8 cellular contexts compared by ENCODE assay signal in the genomic region with DNA sequence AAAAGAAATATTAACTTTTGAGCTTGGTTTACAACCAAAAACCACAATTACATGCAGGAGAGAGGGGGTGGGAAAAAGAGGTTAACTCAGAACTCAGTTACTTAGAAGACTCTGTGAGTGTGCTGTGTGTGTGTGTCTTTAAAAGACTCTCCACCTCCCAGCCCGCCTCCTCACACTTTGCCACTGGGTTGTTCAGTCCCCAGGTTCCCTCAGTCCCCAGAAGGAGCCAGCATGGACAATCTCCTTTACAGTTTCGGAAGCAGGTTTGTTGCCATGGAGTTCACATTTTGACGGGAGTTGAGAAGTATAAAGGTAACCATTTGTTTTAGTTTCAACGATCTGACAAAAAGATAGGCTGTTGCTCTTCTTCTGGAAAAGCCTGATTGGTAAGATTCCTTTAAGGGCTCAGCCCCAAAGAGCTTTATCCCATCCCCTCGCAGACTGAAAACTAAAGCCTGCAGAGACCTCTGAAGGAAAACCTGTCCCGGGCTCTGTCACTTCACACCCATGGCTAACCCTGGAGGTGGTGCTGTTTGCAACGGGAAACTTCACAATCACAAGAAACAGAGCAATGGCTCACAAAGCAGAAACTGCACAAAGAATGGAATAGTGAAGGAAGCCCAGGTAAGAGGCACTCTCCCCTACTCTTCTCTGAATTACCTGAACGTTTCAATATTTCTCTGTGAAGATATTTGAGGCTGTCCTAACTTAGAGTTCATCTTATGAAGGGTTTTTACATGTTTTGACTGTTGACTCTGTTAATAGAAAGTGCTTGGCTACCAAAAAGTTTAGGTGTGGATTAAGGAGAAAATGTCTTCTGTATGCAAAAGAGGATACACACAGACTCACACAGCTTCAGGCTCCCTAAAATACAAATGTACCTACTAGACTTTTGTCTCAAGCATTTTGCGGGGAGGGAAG. TPM values are rescaled to one million over a fixed set of nuclear protein-coding genes. Genes with fewer than 3 reads are reported as not detected.
DNase-seq lines count a peak whose midpoint lies in the region; ATAC-seq, FAIRE-seq and TF ChIP-seq lines count a peak whose summit lies in the region.

A gene (plus strand): TSS at position 212 of the 921 bp plus-strand sequence. CDS start 296 bp downstream, at position 508.

- peaks cover 25% of the 10 kb centered on the region for H3K4me1 Mint-ChIP-seq in CD8-positive, alpha-beta T cell (ENCODE audit: low read depth)
- H3K4me1 Mint-ChIP-seq in stimulated activated memory B cell treated with anti-CD40 and anti-IgM and Interleukin-4, amounts not matched to agents 10 μg/mL and 1 μg/mL and 100 μg/mL, for 72 hours, result peaks cover 20% of the 10 kb centered on the region

- peak within 1 kb of the TSS; percentile 49 for H3K9ac ChIP-seq in keratinocyte (ENCODE audit: control insufficient read depth, extremely low read depth, insufficient read depth, low read length)

- no peak within 1 kb of the TSS for H3K27ac ChIP-seq in CD8-positive, alpha-beta T cell (ENCODE audit: low read depth, low read length)
- peak within 1 kb of the TSS; percentile 38 for H3K27ac ChIP-seq in keratinocyte (ENCODE audit: control insufficient read depth, insufficient read depth, low read length)

- peak within 1 kb of the TSS; percentile 93 for H3K4me2 ChIP-seq in keratinocyte (ENCODE audit: control insufficient read depth, extremely low read depth, insufficient read depth, low read depth, low read length)

- no peak for ATAC-seq in CD8-positive, alpha-beta T cell
- peak; percentile 34 for ATAC-seq in GM19463 (IDR thresholded peaks at IDR 0.05; ENCODE audit: unreplicated experiment)
- ATAC-seq in HG03521 (IDR thresholded peaks at IDR 0.05; ENCODE audit: unreplicated experiment), result peak; percentile 31
- ATAC-seq in stimulated activated memory B cell treated with anti-CD40 and anti-IgM and Interleukin-4, amounts not matched to agents 10 μg/mL and 1 μg/mL and 100 μg/mL, for 72 hours, result peak; percentile 50
- ATAC-seq in HG03097 (IDR thresholded peaks at IDR 0.05; ENCODE audit: low FRiP score, unreplicated experiment), result no peak

- H3K36me3 Mint-ChIP-seq in CD8-positive, alpha-beta T cell, result no peaks in the 10 kb centered on the region
- no peaks in the 10 kb centered on the region for H3K36me3 Mint-ChIP-seq in stimulated activated memory B cell treated with anti-CD40 and anti-IgM and Interleukin-4, amounts not matched to agents 10 μg/mL and 1 μg/mL and 100 μg/mL, for 72 hours

- POLR2A ChIA-PET in CD8-positive, alpha-beta T cell (lab: Charles Lee), result no interaction called here

- peak; percentile 63 for FAIRE-seq in keratinocyte (lab: Jason Lieb, UNC)
- no peak for FAIRE-seq in HTR-8/SVneo (lab: Jason Lieb, UNC)

- no peaks in the 10 kb centered on the region for H3K9me1 ChIP-seq in keratinocyte (ENCODE audit: control insufficient read depth, extremely low read depth, insufficient read depth, low read length)

- CTCF ChIA-PET in CD8-positive, alpha-beta T cell (lab: Charles Lee), result no interaction called here

- no peaks in the 10 kb centered on the region for H3K27me3 ChIP-seq in CD8-positive, alpha-beta T cell (ENCODE audit: insufficient read depth, low read length)
- H3K27me3 ChIP-seq in keratinocyte (ENCODE audit: control insufficient read depth, extremely low read depth, insufficient read depth, low read length), result no peaks in the 10 kb centered on the region

- H3K79me2 ChIP-seq in keratinocyte (ENCODE audit: control insufficient read depth, insufficient read depth, low read length), result no peaks in the 10 kb centered on the region

- TF ChIP-seq CTCF in CD8-positive, alpha-beta T cell (IDR thresholded peaks at IDR 0.05), result no peak
- TF ChIP-seq CTCF in keratinocyte (optimal IDR thresholded peaks at IDR 0.05 in 1 of 3, IDR thresholded peaks at IDR 0.05 in 1 of 3, conservative IDR thresholded peaks at IDR 0.05 in 1 of 3; ENCODE audit: extremely low read depth in 1 of 3, insufficient read depth in 2 of 3, low read length in 3 of 3), result peak in 2 of 3 experiments; percentile 12 to 30

- no peaks in the 10 kb centered on the region for H3K9me3 ChIP-seq in CD8-positive, alpha-beta T cell (ENCODE audit: low read length)
- no peaks in the 10 kb centered on the region for H3K9me3 ChIP-seq in keratinocyte (ENCODE audit: control insufficient read depth, low read depth, low read length)

- peak within 1 kb of the TSS; percentile 61 for H3K27ac Mint-ChIP-seq in CD8-positive, alpha-beta T cell
- no peak within 1 kb of the TSS for H3K27ac Mint-ChIP-seq in stimulated activated memory B cell treated with anti-CD40 and anti-IgM and Interleukin-4, amounts not matched to agents 10 μg/mL and 1 μg/mL and 100 μg/mL, for 72 hours

- intact Hi-C loops in CD8-positive, alpha-beta T cell (cut with DNase I, micrococcal nuclease), result no loop called here

- no peak for DNase-seq in CD8-positive, alpha-beta T cell
- DNase-seq in astrocyte of the hippocampus (ENCODE audit: low read depth, low spot score) (peak; percentile 63), keratinocyte (ENCODE audit: low read depth, low spot score) (no peak), HTR-8/SVneo (ENCODE audit: insufficient read length, low spot score) (no peak)

- H4K20me1 ChIP-seq in keratinocyte (ENCODE audit: control insufficient read depth, extremely low read depth, insufficient read depth, low read length), result no peaks in the 10 kb centered on the region

- H3K4me3 Mint-ChIP-seq in CD8-positive, alpha-beta T cell, result peak within 1 kb of the TSS; percentile 75
- peak within 1 kb of the TSS; percentile 53 for H3K4me3 Mint-ChIP-seq in stimulated activated memory B cell treated with anti-CD40 and anti-IgM and Interleukin-4, amounts not matched to agents 10 μg/mL and 1 μg/mL and 100 μg/mL, for 72 hours

- no peaks in the 10 kb centered on the region for H3K9me3 Mint-ChIP-seq in CD8-positive, alpha-beta T cell
- H3K9me3 Mint-ChIP-seq in stimulated activated memory B cell treated with anti-CD40 and anti-IgM and Interleukin-4, amounts not matched to agents 10 μg/mL and 1 μg/mL and 100 μg/mL, for 72 hours, result no peaks in the 10 kb centered on the region

- H3K27me3 Mint-ChIP-seq in CD8-positive, alpha-beta T cell (ENCODE audit: low read depth), result no peaks in the 10 kb centered on the region
- H3K27me3 Mint-ChIP-seq in stimulated activated memory B cell treated with anti-CD40 and anti-IgM and Interleukin-4, amounts not matched to agents 10 μg/mL and 1 μg/mL and 100 μg/mL, for 72 hours, result no peaks in the 10 kb centered on the region

- H3K36me3 ChIP-seq in CD8-positive, alpha-beta T cell (ENCODE audit: insufficient read depth, low read length), result no peaks in the 10 kb centered on the region
- peaks cover 0 to 3% of the 10 kb centered on the region in 2 experiments for H3K36me3 ChIP-seq in keratinocyte (ENCODE audit: control insufficient read depth in 2 of 2, extremely low read depth in 1 of 2, insufficient read depth in 2 of 2, low read length in 2 of 2)

- peak within 1 kb of the TSS; percentile 72 for H2AFZ ChIP-seq in keratinocyte (ENCODE audit: control insufficient read depth, low read length)

- H3K4me1 ChIP-seq in CD8-positive, alpha-beta T cell (ENCODE audit: insufficient read depth, low read length), result peaks cover 5% of the 10 kb centered on the region
- peaks cover 25% of the 10 kb centered on the region for H3K4me1 ChIP-seq in keratinocyte (ENCODE audit: control insufficient read depth, extremely low read depth, insufficient read depth, low read length)

- H3K4me3 ChIP-seq in CD8-positive, alpha-beta T cell (ENCODE audit: low read depth, low read length), result peak within 1 kb of the TSS; percentile 25
- peak within 1 kb of the TSS; percentile 47 to 81 (median 76) for H3K4me3 ChIP-seq in keratinocyte (ENCODE audit: control insufficient read depth in 2 of 3, extremely low read depth in 1 of 3, insufficient read depth in 2 of 3, low read depth in 1 of 3, low read length in 3 of 3)

- dilution Hi-C loops in keratinocyte (cut with MboI; ENCODE audit: extremely low pct_ligation_motif_present, low sequenced_read_pairs), result no loop called here

RNA-seq across cellular contexts. Expression of the gene that starts here (rescaled TPM):
- under 1 TPM; 0.30 to 0.72 TPM for total RNA-seq in CD8-positive, alpha-beta T cell
- polyA plus RNA-seq in keratinocyte, result 6.5 to 11.4 TPM (median 10.0 TPM) in 3 replicates
- polyA plus RNA-seq in keratinocyte (2011; ENCODE audit: low read depth), result 118 TPM
- 4.4 and 6.6 TPM in 2 replicates for polyA plus RNA-seq in keratinocyte (2011; cell fraction: cytosol; rRNA removed)
- 13.1 and 15.3 TPM in 2 replicates for polyA plus RNA-seq in keratinocyte (2011; cell fraction: nucleus; rRNA removed)
- 6.8 and 38.7 TPM in 2 replicates for polyA plus RNA-seq in keratinocyte (2012; ENCODE audit: low replicate concordance)
- polyA minus RNA-seq in keratinocyte, result 1.8 to 14.7 TPM (median 9.0 TPM) in 3 replicates
- 2.9 TPM for polyA minus RNA-seq in keratinocyte (2011; cell fraction: cytosol; rRNA and poly(A)+ RNA removed)
- 9.0 and 27.8 TPM in 2 replicates for polyA minus RNA-seq in keratinocyte (2011; cell fraction: nucleus; rRNA and poly(A)+ RNA removed)

Comparison
In these comparisons a context has a peak if more than half of its experiments do, and no peak if none do; other contexts are left out.
1. ATAC-seq: peak in GM19463 (single experiment), HG03521 (single experiment) and stimulated activated memory B cell treated with anti-CD40 and anti-IgM and Interleukin-4, amounts not matched to agents 10 μg/mL and 1 μg/mL and 100 μg/mL, for 72 hours (single experiment); none in CD8-positive, alpha-beta T cell (single experiment) and HG03097 (single experiment).